18 cellular contexts compared by ENCODE assay signal in genomic region chr1:16109571-16109970, GRCh38. TPM values are rescaled to one million over a fixed set of nuclear protein-coding genes. Genes with fewer than 3 reads are reported as not detected.
"Had no signal": no experiment of that assay in that cellular context is flagged by ENCODE, and none has a peak within 500 bp of the region (broad histone marks: within the 10 kb centered on the region; RNA-seq: fewer than 3 reads in every experiment).

No MANE protein-coding gene starts in this region.

- H3K4me3 ChIP-seq: lower lobe of right lung, transverse colon had no signal

- DNase-seq: activated CD4-positive, alpha-beta T cell treated with anti-CD3 and anti-CD28 coated beads, Interleukin-2, amount 10 ng/mL, durations not matched to agents 24 days and 14 days; activated CD8-positive, alpha-beta T cell treated with anti-CD3 and anti-CD28 coated beads for 36 hours; activated naive CD4-positive, alpha-beta T cell treated with anti-CD3 and anti-CD28 coated beads for 36 hours; activated T-cell treated with anti-CD3 and anti-CD28 coated beads, Interleukin-2, amount 50 U/mL, for 24 hours; cerebellar nuclear complex; effector CD4-positive, alpha-beta T cell; foreskin fibroblast; glutamatergic neuron; hippocampal formation; lower lobe of right lung; midbrain; nucleus accumbens; retina; stimulated activated CD4-positive, alpha-beta T cell treated with anti-CD3 and anti-CD28 coated beads, Interleukin-2, amount 100 ng/mL, for 24 hours; T-helper 1 cell; T-helper 9 cell; transverse colon had no signal

- H3K4me1 ChIP-seq: lower lobe of right lung, transverse colon had no signal

- ATAC-seq: activated CD8-positive, alpha-beta T cell treated with anti-CD3 and anti-CD28 coated beads for 36 hours had no signal

- H3K27me3 ChIP-seq: transverse colon had no signal

- H3K36me3 ChIP-seq: lower lobe of right lung, transverse colon had no signal

- H3K27ac ChIP-seq: lower lobe of right lung, transverse colon had no signal

RNA-seq across cellular contexts. Expression of gene FAM131C, which starts 36.1 kb away (rescaled TPM):
- total RNA-seq: activated naive CD4-positive, alpha-beta T cell treated with anti-CD3 and anti-CD28 coated beads for 36 hours; lower lobe of right lung had no signal

RNA-seq across cellular contexts. Expression of gene EPHA2, which starts 46.3 kb away (rescaled TPM):
- total RNA-seq: activated CD4-positive, alpha-beta T cell treated with anti-CD3 and anti-CD28 coated beads, Interleukin-2, amount 10 ng/mL, durations not matched to agents 24 days and 14 days; activated CD8-positive, alpha-beta T cell treated with anti-CD3 and anti-CD28 coated beads for 36 hours; activated T-helper 2 cell treated with anti-CD3 and anti-CD28 coated beads, Interferon-gamma antibody, Interleukin-2, Interleukin-4, amounts not matched to agents 10 μg/mL and 5 μg/mL and 100 μg/mL, durations not matched to agents 14 hours and 24 hours and 36 hours had no signal
